1 cellular context compared by ENCODE assay signal in genomic region chr4:16579866-16580265, GRCh38.
TF ChIP-seq lines count a peak whose summit lies in the region.

No MANE protein-coding gene starts in this region.

TF ChIP-seq in IMR-90, 13 proteins besides CTCF, POLR2A, EP300 and RAD21 (continued from another document):
- TF ChIP-seq NFE2L2 (IDR thresholded peaks at IDR 0.05; ENCODE audit: low read depth, low read length) (no peak), RCOR1 (IDR thresholded peaks at IDR 0.05; ENCODE audit: insufficient replicate concordance, low read length) (no peak), MXI1 (IDR thresholded peaks at IDR 0.05; ENCODE audit: borderline replicate concordance, low read depth, low read length) (no peak), CEBPB (IDR thresholded peaks at IDR 0.05; ENCODE audit: low read depth, low read length) (no peak), ELK1 (IDR thresholded peaks at IDR 0.05; ENCODE audit: borderline replicate concordance, low read depth, low read length) (no peak), USF2 (IDR thresholded peaks at IDR 0.05; ENCODE audit: low read depth, low read length) (no peak)
